In genomic region chr19:48737360-48737998, GRCh38 we compare ENCODE assay signal across 1 cellular context.
A peak's percentile ranks its signal among the peaks of the same experiment; 100 is the strongest.
TF ChIP-seq lines count a peak whose summit lies in the region.

No MANE protein-coding gene starts in this region.

TF ChIP-seq in K562, 482 proteins besides CTCF, POLR2A, EP300 and RAD21 (continues in another document):
- TF ChIP-seq ZC3H11A (IDR thresholded peaks at IDR 0.05; ENCODE audit: low read depth, low read length) (no peak), ZBTB1 (CRISPR knock-in tag; IDR thresholded peaks at IDR 0.05; ENCODE audit: borderline replicate concordance, low read depth) (0 out of 2 replicates have a peak, but pooled peaks have one; percentile 14), MGA (IDR thresholded peaks at IDR 0.05) (peak; percentile 60), ARID4B (CRISPR knock-in tag; IDR thresholded peaks at IDR 0.05) (0 out of 2 replicates have a peak, but pooled peaks have one; percentile 37), E2F1 (CRISPR knock-in tag; IDR thresholded peaks at IDR 0.05) (no peak), ZFP91 (CRISPR knock-in tag; IDR thresholded peaks at IDR 0.05) (no peak), DPF2 (IDR thresholded peaks at IDR 0.05) (0 out of 2 replicates have a peak, but pooled peaks have one; percentile 14), SMARCA5 (IDR thresholded peaks at IDR 0.05) (0 out of 2 replicates have a peak, but pooled peaks have one; percentile 35), ID3 (CRISPR knock-in tag; IDR thresholded peaks at IDR 0.05) (no peak), ID3 (tag; IDR thresholded peaks at IDR 0.05) (0 out of 2 replicates have a peak, but pooled peaks have one; percentile 43), KDM2B (CRISPR knock-in tag; IDR thresholded peaks at IDR 0.05) (no peak), RBFOX2 (IDR thresholded peaks at IDR 0.05; ENCODE audit: low read depth, low read length) (peak; percentile 33; the same call in 1 of the 2 replicates), HDAC1 (IDR thresholded peaks at IDR 0.05) (peak in 1 of 2 experiments; percentile 92; a peak in 2 of 4 replicates), L3MBTL2 (IDR thresholded peaks at IDR 0.05) (peak; percentile 85), ZNF175 (CRISPR knock-in tag; IDR thresholded peaks at IDR 0.05; ENCODE audit: low read depth) (peak; percentile 53; the same call in 1 of the 2 replicates), ZNF644 (tag; IDR thresholded peaks at IDR 0.05; ENCODE audit: low read depth) (0 out of 2 replicates have a peak, but pooled peaks have one; percentile 46), KDM5B (IDR thresholded peaks at IDR 0.05; ENCODE audit: insufficient replicate concordance, low read depth, low read length) (no peak), TCF3 (CRISPR knock-in tag; IDR thresholded peaks at IDR 0.05) (0 out of 2 replicates have a peak, but pooled peaks have one; percentile 21), ZNF668 (CRISPR knock-in tag; IDR thresholded peaks at IDR 0.05) (no peak), SLC30A9 (CRISPR knock-in tag; IDR thresholded peaks at IDR 0.05) (no peak), NFIC (IDR thresholded peaks at IDR 0.05) (peak; percentile 65), HES1 (IDR thresholded peaks at IDR 0.05; ENCODE audit: low read depth) (no peak), PPARD (CRISPR knock-in tag; IDR thresholded peaks at IDR 0.05) (no peak), USF1 (CRISPR knock-in tag; IDR thresholded peaks at IDR 0.05) (peak; percentile 75), ELF4 (CRISPR knock-in tag; IDR thresholded peaks at IDR 0.05) (no peak), NFRKB (IDR thresholded peaks at IDR 0.05; ENCODE audit: low read depth) (no peak), SP1 (CRISPR knock-in tag; IDR thresholded peaks at IDR 0.05) (peak; percentile 73), RHOXF2B (CRISPR knock-in tag; conservative IDR thresholded peaks at IDR 0.05) (no peak), MTA2 (IDR thresholded peaks at IDR 0.05; ENCODE audit: low read depth) (no peak), SIN3A (IDR thresholded peaks at IDR 0.05; ENCODE audit: borderline replicate concordance in 2 of 2, control insufficient read depth in 1 of 2, low read depth in 2 of 2, low read length in 2 of 2) (peak; percentile 9 to 66; a peak in 3 of 4 replicates), ZNF76 (CRISPR knock-in tag; IDR thresholded peaks at IDR 0.05; ENCODE audit: borderline replicate concordance) (no peak), NCOA1 (IDR thresholded peaks at IDR 0.05; ENCODE audit: low read depth) (0 out of 2 replicates have a peak, but pooled peaks have one; percentile 32), NRF1 (conservative IDR thresholded peaks at IDR 0.05 in 1 of 2, IDR thresholded peaks at IDR 0.05 in 1 of 2) (peak; percentile 37 to 46; a peak in 2 of 4 replicates), ZBTB9 (CRISPR knock-in tag; IDR thresholded peaks at IDR 0.05) (0 out of 2 replicates have a peak, but pooled peaks have one; percentile 53)
